ENCODE assay signal across 18 cellular contexts in genomic region chr7:45185028-45185863, GRCh38. TPM values are rescaled to one million over a fixed set of nuclear protein-coding genes. Genes with fewer than 3 reads are reported as not detected.
DNase-seq lines count a peak whose midpoint lies in the region; ATAC-seq and TF ChIP-seq lines count a peak whose summit lies in the region.
"Had no signal": no experiment of that assay in that cellular context is flagged by ENCODE, and none has a peak within 500 bp of the region (broad histone marks: within the 10 kb centered on the region; RNA-seq: fewer than 3 reads in every experiment).

No MANE protein-coding gene starts in this region.

- no peaks in the 10 kb centered on the region for H3K79me2 ChIP-seq in osteoblast (ENCODE audit: insufficient read depth, low read length)

- TF ChIP-seq CTCF in osteoblast (IDR thresholded peaks at IDR 0.05; ENCODE audit: extremely low read depth, low read depth, low read length): no peak

- no peaks in the 10 kb centered on the region for H3K36me3 Mint-ChIP-seq in T-helper 2 cell treated with Interferon-gamma antibody and Interleukin-4, amounts not matched to agents 5 μg/mL and 100 μg/mL, for 36 hours (ENCODE audit: low read depth)

- H3K4me3 Mint-ChIP-seq in stimulated activated naive CD8-positive, alpha-beta T cell treated with anti-CD3 and anti-CD28 coated beads, Interleukin-15, amount 100 ng/mL, for 72 hours: no peak overlapping the region
- no peak overlapping the region for H3K4me3 Mint-ChIP-seq in T-helper 2 cell treated with Interferon-gamma antibody and Interleukin-4, amounts not matched to agents 5 μg/mL and 100 μg/mL, for 36 hours
- H3K4me3 Mint-ChIP-seq: H9 had no signal

- no peaks in the 10 kb centered on the region for H3K9me3 ChIP-seq in osteoblast (ENCODE audit: low read depth, low read length)
- H3K9me3 ChIP-seq: Peyer's patch had no signal

- H3K27ac ChIP-seq in osteoblast (ENCODE audit: low read depth, low read length): no peak overlapping the region
- H3K27ac ChIP-seq: 22Rv1, Peyer's patch had no signal

- peaks cover 25% of the 10 kb centered on the region for H3K27me3 Mint-ChIP-seq in stimulated activated naive CD8-positive, alpha-beta T cell treated with anti-CD3 and anti-CD28 coated beads, Interleukin-15, amount 100 ng/mL, for 72 hours
- H3K27me3 Mint-ChIP-seq in T-helper 2 cell treated with Interferon-gamma antibody and Interleukin-4, amounts not matched to agents 5 μg/mL and 100 μg/mL, for 36 hours (ENCODE audit: low read depth): peaks cover 2% of the 10 kb centered on the region

- DNase-seq in DMS 273 (lab: John Stamatoyannopoulos, UW; ENCODE audit: unreplicated experiment) (peak; percentile 45), DMS 273 treated with DMSO at 0.1 percent for 48 hours (lab: John Stamatoyannopoulos, UW) (no peak), osteoblast (ENCODE audit: insufficient read length, low spot score, missing footprints) (peak; percentile 65), dermis blood vessel endothelial cell (no peak)
- DNase-seq in stimulated activated naive CD8-positive, alpha-beta T cell treated with anti-CD3 and anti-CD28 coated beads, Interleukin-15, Interleukin-2, amounts not matched to agents 100 U/mL and 50 U/mL, for 24 hours: peak; percentile 1
- DNase-seq in stimulated activated naive CD8-positive, alpha-beta T cell treated with anti-CD3 and anti-CD28 coated beads, Interleukin-15, amount 100 ng/mL, for 72 hours: no peak
- no peak for DNase-seq in NK-92 treated with Interleukin-12 subunit alpha and Interleukin-12 subunit beta, amount 100 ng/mL, for 24 hours (lab: John Stamatoyannopoulos, UW)
- DNase-seq in T-helper 2 cell treated with Interferon-gamma antibody and Interleukin-4, amounts not matched to agents 5 μg/mL and 100 μg/mL, for 36 hours (ENCODE audit: low spot score): no peak
- DNase-seq: C1 segment of cervical spinal cord, H9, NCI-H1930, NCI-H2171 treated with DMSO at 0.1 percent for 48 hours, NCI-H774, Right ventricle myocardium superior had no signal

- H3K27ac Mint-ChIP-seq in stimulated activated naive CD8-positive, alpha-beta T cell treated with anti-CD3 and anti-CD28 coated beads, Interleukin-15, amount 100 ng/mL, for 72 hours: no peak overlapping the region
- H3K27ac Mint-ChIP-seq in T-helper 2 cell treated with Interferon-gamma antibody and Interleukin-4, amounts not matched to agents 5 μg/mL and 100 μg/mL, for 36 hours: no peak overlapping the region
- H3K27ac Mint-ChIP-seq: H9 had no signal

- no peaks in the 10 kb centered on the region for H3K4me1 Mint-ChIP-seq in stimulated activated naive CD8-positive, alpha-beta T cell treated with anti-CD3 and anti-CD28 coated beads, Interleukin-15, amount 100 ng/mL, for 72 hours
- no peaks in the 10 kb centered on the region for H3K4me1 Mint-ChIP-seq in T-helper 2 cell treated with Interferon-gamma antibody and Interleukin-4, amounts not matched to agents 5 μg/mL and 100 μg/mL, for 36 hours (ENCODE audit: low read depth)

- no peak overlapping the region for H3K4me3 ChIP-seq in osteoblast (ENCODE audit: insufficient read depth, low read length)
- H3K4me3 ChIP-seq: Peyer's patch had no signal

- peaks cover 5% of the 10 kb centered on the region for H3K27me3 ChIP-seq in osteoblast (ENCODE audit: insufficient read depth, low read length)
- H3K27me3 ChIP-seq: Peyer's patch had no signal

- no peaks in the 10 kb centered on the region for H3K36me3 ChIP-seq in osteoblast (ENCODE audit: insufficient read depth, low read length)
- H3K36me3 ChIP-seq: Peyer's patch had no signal

- H3K9me3 Mint-ChIP-seq in stimulated activated naive CD8-positive, alpha-beta T cell treated with anti-CD3 and anti-CD28 coated beads, Interleukin-15, amount 100 ng/mL, for 72 hours: no peaks in the 10 kb centered on the region
- no peaks in the 10 kb centered on the region for H3K9me3 Mint-ChIP-seq in T-helper 2 cell treated with Interferon-gamma antibody and Interleukin-4, amounts not matched to agents 5 μg/mL and 100 μg/mL, for 36 hours
- H3K9me3 Mint-ChIP-seq: H9 had no signal

- peak; percentile 12 for ATAC-seq in stimulated activated naive CD8-positive, alpha-beta T cell treated with anti-CD3 and anti-CD28 coated beads, Interleukin-15, Interleukin-2, amounts not matched to agents 100 U/mL and 50 U/mL, for 24 hours
- no peak for ATAC-seq in stimulated activated naive CD8-positive, alpha-beta T cell treated with anti-CD3 and anti-CD28 coated beads, Interleukin-15, amount 100 ng/mL, for 72 hours

- H3K4me2 ChIP-seq in osteoblast (ENCODE audit: insufficient read depth, low read length): no peak overlapping the region

- H2AFZ ChIP-seq in osteoblast (ENCODE audit: low read length): no peak overlapping the region

- H3K4me1 ChIP-seq in osteoblast (ENCODE audit: insufficient read depth, low read length): no peaks in the 10 kb centered on the region
- H3K4me1 ChIP-seq: Peyer's patch had no signal

- H4K20me1 ChIP-seq in osteoblast (ENCODE audit: insufficient read depth, low read length): no peaks in the 10 kb centered on the region

RNA-seq across cellular contexts. Expression of gene RAMP3, which starts 27.7 kb away (rescaled TPM):
- not detected in 2 replicates for total RNA-seq in osteoblast
- 114 and 116 TPM in 2 replicates for total RNA-seq in dermis blood vessel endothelial cell
- total RNA-seq: LHCN-M2, NCI-H460 had no signal

Comparison
In these comparisons a context has a peak if more than half of its experiments do, and no peak if none do; other contexts are left out.
1. DNase-seq: peak in DMS 273 (single experiment), stimulated activated naive CD8-positive, alpha-beta T cell treated with anti-CD3 and anti-CD28 coated beads, Interleukin-15, Interleukin-2, amounts not matched to agents 100 U/mL and 50 U/mL, for 24 hours (single experiment) and osteoblast (single experiment); none in DMS 273 treated with DMSO at 0.1 percent for 48 hours (single experiment), stimulated activated naive CD8-positive, alpha-beta T cell treated with anti-CD3 and anti-CD28 coated beads, Interleukin-15, amount 100 ng/mL, for 72 hours (0 of 2), NK-92 treated with Interleukin-12 subunit alpha and Interleukin-12 subunit beta, amount 100 ng/mL, for 24 hours (single experiment), T-helper 2 cell treated with Interferon-gamma antibody and Interleukin-4, amounts not matched to agents 5 μg/mL and 100 μg/mL, for 36 hours (single experiment) and dermis blood vessel endothelial cell (single experiment).
2. RNA of gene RAMP3, which starts 27.7 kb away (total RNA-seq): 114 to 116 TPM in dermis blood vessel endothelial cell; not detected in osteoblast; every median in the first group is over 100 times any median in the second.